8 cellular contexts compared by ENCODE assay signal in the genomic region with DNA sequence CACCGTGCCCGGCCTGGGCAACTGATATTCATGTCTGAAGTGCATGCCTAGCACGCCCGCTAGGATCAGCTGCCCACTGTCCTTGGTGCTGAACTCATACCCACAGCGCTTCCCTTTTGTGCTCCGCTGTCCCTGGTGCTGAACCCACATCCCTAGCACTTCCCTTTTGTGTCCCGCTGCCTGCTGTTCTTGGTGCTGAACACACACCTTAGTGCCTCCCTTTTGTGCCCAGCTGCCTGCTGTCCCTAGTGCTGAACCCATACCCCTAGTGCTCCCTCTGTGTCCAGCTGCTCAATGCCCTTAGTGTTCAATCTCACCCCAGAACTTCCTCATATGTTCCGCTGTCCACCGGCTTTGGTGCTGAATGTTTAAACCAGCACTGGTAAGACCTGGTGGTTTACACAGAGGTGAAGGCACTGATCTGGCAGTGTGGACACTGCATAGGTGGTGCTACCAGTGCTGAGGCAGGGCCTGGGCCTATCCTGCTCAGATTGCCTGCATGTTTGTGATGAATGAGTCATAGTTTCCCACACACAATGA. TPM values are rescaled to one million over a fixed set of nuclear protein-coding genes. Genes with fewer than 3 reads are reported as not detected.
DNase-seq lines count a peak whose midpoint lies in the region; ATAC-seq, FAIRE-seq and TF ChIP-seq lines count a peak whose summit lies in the region.

No MANE protein-coding gene starts in this region.

- no peak for ATAC-seq in GM18498 (IDR thresholded peaks at IDR 0.05; ENCODE audit: unreplicated experiment)

- H3K9me3 Mint-ChIP-seq in astrocyte (ENCODE audit: unreplicated experiment), result no peaks in the 10 kb centered on the region

- H3K79me2 ChIP-seq in astrocyte (ENCODE audit: insufficient read depth, low read length), result no peaks in the 10 kb centered on the region

- no peak for TF ChIP-seq CTCF in astrocyte (IDR thresholded peaks at IDR 0.05; ENCODE audit: insufficient read depth, low read depth, low read length)

- no peak overlapping the region for H3K27ac Mint-ChIP-seq in astrocyte (ENCODE audit: unreplicated experiment)

- H3K36me3 Mint-ChIP-seq in astrocyte (ENCODE audit: low read depth, unreplicated experiment), result peaks cover 33% of the 10 kb centered on the region

- peaks cover 12% of the 10 kb centered on the region for H3K4me1 Mint-ChIP-seq in astrocyte (ENCODE audit: low read depth, unreplicated experiment)

- H3K27me3 Mint-ChIP-seq in astrocyte (ENCODE audit: low read depth, unreplicated experiment), result no peaks in the 10 kb centered on the region

- peaks cover 51% of the 10 kb centered on the region for H4K20me1 ChIP-seq in astrocyte (ENCODE audit: insufficient read depth, low read length)

- no peak overlapping the region for H3K4me3 Mint-ChIP-seq in astrocyte (ENCODE audit: unreplicated experiment)

- H3K36me3 ChIP-seq in astrocyte (ENCODE audit: insufficient read depth, low read length), result peaks cover 9% of the 10 kb centered on the region

- no peak for FAIRE-seq in astrocyte (lab: Jason Lieb, UNC)

- no peak overlapping the region for H2AFZ ChIP-seq in astrocyte (ENCODE audit: low read depth, low read length)

- no peak overlapping the region for H3K4me2 ChIP-seq in astrocyte (ENCODE audit: low read length)

- no peak overlapping the region for H3K9ac ChIP-seq in astrocyte (ENCODE audit: low read length)

- no peak overlapping the region for H3K27ac ChIP-seq in astrocyte (ENCODE audit: low read depth, low read length)

- peaks cover 5% of the 10 kb centered on the region for H3K4me1 ChIP-seq in astrocyte (ENCODE audit: insufficient read depth, low read length)

- no peaks in the 10 kb centered on the region for H3K27me3 ChIP-seq in astrocyte (ENCODE audit: insufficient read depth, low read length)

- DNase-seq in AG08396 (ENCODE audit: low spot score), result peak; percentile 78
- peak; percentile 54 for DNase-seq in HPDE6-E6E7 (ENCODE audit: extremely low spot score)
- peak; percentile 75 for DNase-seq in T1000 (lab: John Stamatoyannopoulos, UW)
- DNase-seq in astrocyte (ENCODE audit: low read depth), result peak; percentile 91
- peak; percentile 80 for DNase-seq in hepatic stellate cell (ENCODE audit: low spot score)
- peak; percentile 67 for DNase-seq in skeletal muscle cell (ENCODE audit: low read depth)
- DNase-seq in NCI-H1436 (lab: John Stamatoyannopoulos, UW), result no peak

- H3K4me3 ChIP-seq in astrocyte (ENCODE audit: insufficient read depth, low read depth, low read length) (no peak overlapping the region), skeletal muscle cell (ENCODE audit: low read depth, low read length) (no peak overlapping the region)

- no peaks in the 10 kb centered on the region for H3K9me3 ChIP-seq in astrocyte (ENCODE audit: insufficient read depth, low read depth, low read length)

RNA-seq across cellular contexts. Expression of gene SIGLEC11, which starts 26.3 kb away (rescaled TPM):
- total RNA-seq in astrocyte, result not detected in 2 replicates

RNA-seq across cellular contexts. Expression of gene VRK3, which starts 37.9 kb away (rescaled TPM):
- total RNA-seq in astrocyte, result 32.6 and 33.0 TPM in 2 replicates

RNA-seq across cellular contexts. Expression of gene ZNF473, which starts 38.6 kb away (rescaled TPM):
- total RNA-seq in astrocyte, result 9.7 and 10.2 TPM in 2 replicates

RNA-seq across cellular contexts. Expression of gene NUP62, which starts 57.9 kb away (rescaled TPM):
- 42.7 and 49.5 TPM in 2 replicates for total RNA-seq in astrocyte

RNA-seq across cellular contexts. Expression of gene ATF5, which starts 58.2 kb away (rescaled TPM):
- total RNA-seq in astrocyte, result 30.8 and 35.5 TPM in 2 replicates
